1 cellular context compared by ENCODE assay signal in genomic region chr2:175111200-175111657, GRCh38.
TF ChIP-seq lines count a peak whose summit lies in the region.

No MANE protein-coding gene starts in this region.

TF ChIP-seq in HepG2, 621 proteins besides CTCF, POLR2A, EP300 and RAD21 (continued from another document):
- TF ChIP-seq ZNF740 (CRISPR knock-in tag; IDR thresholded peaks at IDR 0.05), result no peak
- TF ChIP-seq NCOA1 (CRISPR knock-in tag; IDR thresholded peaks at IDR 0.05), result no peak
- TF ChIP-seq ZNF674 (CRISPR knock-in tag; IDR thresholded peaks at IDR 0.05; ENCODE audit: low read depth), result no peak
- TF ChIP-seq GATAD2A (CRISPR knock-in tag; IDR thresholded peaks at IDR 0.05), result 0 out of 2 replicates have a peak, but pooled peaks have one; percentile 12
- no peak for TF ChIP-seq CSRNP1 (CRISPR knock-in tag; IDR thresholded peaks at IDR 0.05)
- TF ChIP-seq KAT8 (CRISPR knock-in tag; IDR thresholded peaks at IDR 0.05), result 0 out of 2 replicates have a peak, but pooled peaks have one; percentile 15
- TF ChIP-seq TFAP4 (IDR thresholded peaks at IDR 0.05; ENCODE audit: borderline replicate concordance, low read depth), result no peak
